1 cellular context compared by ENCODE assay signal in the genomic region with DNA sequence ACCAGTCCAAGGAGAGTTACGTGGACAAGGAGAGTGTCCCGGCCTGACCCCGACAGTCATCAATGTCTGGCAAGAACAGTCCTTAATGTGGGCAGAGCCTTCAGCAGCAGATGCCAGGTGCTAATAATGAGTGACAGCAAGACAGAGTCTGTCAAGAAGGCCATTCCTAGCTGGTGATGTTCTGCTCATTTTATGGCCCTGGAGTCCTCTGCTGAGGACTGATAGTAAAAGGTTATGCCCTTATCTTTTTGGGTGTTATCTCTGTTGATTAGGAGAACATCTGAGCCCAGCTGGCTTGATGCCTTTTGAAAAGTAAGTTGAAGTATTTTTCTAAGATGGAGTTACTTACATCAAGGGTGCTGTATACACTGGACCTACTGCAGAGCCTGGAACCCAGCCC.
TF ChIP-seq lines count a peak whose summit lies in the region.

No MANE protein-coding gene starts in this region.

TF ChIP-seq in K562, 482 proteins besides CTCF, POLR2A, EP300 and RAD21 (continued from another document and continues in another):
- TF ChIP-seq ZNF311 (CRISPR knock-in tag; IDR thresholded peaks at IDR 0.05) (no peak), NCOA2 (IDR thresholded peaks at IDR 0.05; ENCODE audit: partially characterized antibody in 2 of 2) (no peak), E2F3 (CRISPR knock-in tag; IDR thresholded peaks at IDR 0.05) (no peak), U2AF2 (optimal IDR thresholded peaks at IDR 0.05; ENCODE audit: low read depth, low read length) (no peak), MCM3 (IDR thresholded peaks at IDR 0.05) (no peak), ILF3 (IDR thresholded peaks at IDR 0.05; ENCODE audit: borderline replicate concordance) (no peak), EWSR1 (IDR thresholded peaks at IDR 0.05; ENCODE audit: borderline replicate concordance, low read depth, partially characterized antibody) (no peak), SIN3B (IDR thresholded peaks at IDR 0.05; ENCODE audit: low read depth) (no peak), KDM4B (IDR thresholded peaks at IDR 0.05; ENCODE audit: borderline replicate concordance in 2 of 2, low read depth in 1 of 2) (no peak), TRIM28 (IDR thresholded peaks at IDR 0.05) (no peak), DACH1 (IDR thresholded peaks at IDR 0.05; ENCODE audit: partially characterized antibody) (no peak), ZNF507 (tag; conservative IDR thresholded peaks at IDR 0.05) (no peak), NUFIP1 (IDR thresholded peaks at IDR 0.05; ENCODE audit: partially characterized antibody) (no peak), ZNF77 (CRISPR knock-in tag; IDR thresholded peaks at IDR 0.05) (no peak), KAT7 (CRISPR knock-in tag; IDR thresholded peaks at IDR 0.05; ENCODE audit: borderline replicate concordance) (no peak), MTA2 (IDR thresholded peaks at IDR 0.05; ENCODE audit: low read depth) (peak; percentile 25; the same call in 1 of the 2 replicates), CBX2 (IDR thresholded peaks at IDR 0.05; ENCODE audit: insufficient read depth, low read length, poor library complexity, severe bottlenecking) (no peak), ZC3H4 (CRISPR knock-in tag; IDR thresholded peaks at IDR 0.05; ENCODE audit: borderline replicate concordance) (no peak), ZNF780A (CRISPR knock-in tag; IDR thresholded peaks at IDR 0.05) (no peak), ZNF140 (CRISPR knock-in tag; IDR thresholded peaks at IDR 0.05) (no peak), SREBF2 (CRISPR knock-in tag; IDR thresholded peaks at IDR 0.05) (no peak), TCF7L2 (IDR thresholded peaks at IDR 0.05; ENCODE audit: low read depth, low read length) (no peak), ZNF583 (CRISPR knock-in tag; IDR thresholded peaks at IDR 0.05) (peak; percentile 78; the same call in 1 of the 2 replicates), EGR1 (conservative IDR thresholded peaks at IDR 0.05) (no peak), NCOR1 (IDR thresholded peaks at IDR 0.05) (peak; percentile 32; the same call in 1 of the 2 replicates), ZNF212 (CRISPR knock-in tag; IDR thresholded peaks at IDR 0.05) (no peak), DMBX1 (CRISPR knock-in tag; IDR thresholded peaks at IDR 0.05; ENCODE audit: borderline replicate concordance) (no peak), ATF7 (IDR thresholded peaks at IDR 0.05) (no peak), SLC30A9 (CRISPR knock-in tag; IDR thresholded peaks at IDR 0.05) (no peak), ZFX (CRISPR knock-in tag; IDR thresholded peaks at IDR 0.05) (no peak), NCOA1 (IDR thresholded peaks at IDR 0.05; ENCODE audit: low read depth) (no peak), MTA1 (IDR thresholded peaks at IDR 0.05; ENCODE audit: borderline replicate concordance) (no peak), ELF1 (tag; IDR thresholded peaks at IDR 0.05) (no peak), HDAC6 (IDR thresholded peaks at IDR 0.05; ENCODE audit: low read depth, low read length) (no peak), ZNF766 (CRISPR knock-in tag; conservative IDR thresholded peaks at IDR 0.05) (peak; percentile 73), SAP30 (IDR thresholded peaks at IDR 0.05; ENCODE audit: borderline replicate concordance, insufficient read depth, low read depth, low read length, poor library complexity, severe bottlenecking) (no peak), KLF1 (tag; IDR thresholded peaks at IDR 0.05) (no peak), ZEB2 (IDR thresholded peaks at IDR 0.05) (no peak)
- TF ChIP-seq, protein P1, sequence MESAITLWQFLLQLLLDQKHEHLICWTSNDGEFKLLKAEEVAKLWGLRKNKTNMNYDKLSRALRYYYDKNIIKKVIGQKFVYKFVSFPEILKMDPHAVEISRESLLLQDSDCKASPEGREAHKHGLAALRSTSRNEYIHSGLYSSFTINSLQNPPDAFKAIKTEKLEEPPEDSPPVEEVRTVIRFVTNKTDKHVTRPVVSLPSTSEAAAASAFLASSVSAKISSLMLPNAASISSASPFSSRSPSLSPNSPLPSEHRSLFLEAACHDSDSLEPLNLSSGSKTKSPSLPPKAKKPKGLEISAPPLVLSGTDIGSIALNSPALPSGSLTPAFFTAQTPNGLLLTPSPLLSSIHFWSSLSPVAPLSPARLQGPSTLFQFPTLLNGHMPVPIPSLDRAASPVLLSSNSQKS (CRISPR knock-in tag; IDR thresholded peaks at IDR 0.05), result no peak
- TF ChIP-seq, protein P2, sequence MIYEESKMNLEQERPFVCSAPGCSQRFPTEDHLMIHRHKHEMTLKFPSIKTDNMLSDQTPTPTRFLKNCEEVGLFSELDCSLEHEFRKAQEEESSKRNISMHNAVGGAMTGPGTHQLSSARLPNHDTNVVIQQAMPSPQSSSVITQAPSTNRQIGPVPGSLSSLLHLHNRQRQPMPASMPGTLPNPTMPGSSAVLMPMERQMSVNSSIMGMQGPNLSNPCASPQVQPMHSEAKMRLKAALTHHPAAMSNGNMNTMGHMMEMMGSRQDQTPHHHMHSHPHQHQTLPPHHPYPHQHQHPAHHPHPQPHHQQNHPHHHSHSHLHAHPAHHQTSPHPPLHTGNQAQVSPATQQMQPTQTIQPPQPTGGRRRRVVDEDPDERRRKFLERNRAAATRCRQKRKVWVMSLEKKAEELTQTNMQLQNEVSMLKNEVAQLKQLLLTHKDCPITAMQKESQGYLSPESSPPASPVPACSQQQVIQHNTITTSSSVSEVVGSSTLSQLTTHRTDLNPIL (CRISPR knock-in tag; IDR thresholded peaks at IDR 0.05), result no peak
- TF ChIP-seq, protein P3, sequence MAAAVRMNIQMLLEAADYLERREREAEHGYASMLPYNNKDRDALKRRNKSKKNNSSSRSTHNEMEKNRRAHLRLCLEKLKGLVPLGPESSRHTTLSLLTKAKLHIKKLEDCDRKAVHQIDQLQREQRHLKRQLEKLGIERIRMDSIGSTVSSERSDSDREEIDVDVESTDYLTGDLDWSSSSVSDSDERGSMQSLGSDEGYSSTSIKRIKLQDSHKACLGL (CRISPR knock-in tag; IDR thresholded peaks at IDR 0.05; ENCODE audit: borderline replicate concordance, poor library complexity, severe bottlenecking), result no peak
- TF ChIP-seq, protein P4, sequence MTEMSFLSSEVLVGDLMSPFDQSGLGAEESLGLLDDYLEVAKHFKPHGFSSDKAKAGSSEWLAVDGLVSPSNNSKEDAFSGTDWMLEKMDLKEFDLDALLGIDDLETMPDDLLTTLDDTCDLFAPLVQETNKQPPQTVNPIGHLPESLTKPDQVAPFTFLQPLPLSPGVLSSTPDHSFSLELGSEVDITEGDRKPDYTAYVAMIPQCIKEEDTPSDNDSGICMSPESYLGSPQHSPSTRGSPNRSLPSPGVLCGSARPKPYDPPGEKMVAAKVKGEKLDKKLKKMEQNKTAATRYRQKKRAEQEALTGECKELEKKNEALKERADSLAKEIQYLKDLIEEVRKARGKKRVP (CRISPR knock-in tag; IDR thresholded peaks at IDR 0.05), result no peak
- TF ChIP-seq, protein P5, sequence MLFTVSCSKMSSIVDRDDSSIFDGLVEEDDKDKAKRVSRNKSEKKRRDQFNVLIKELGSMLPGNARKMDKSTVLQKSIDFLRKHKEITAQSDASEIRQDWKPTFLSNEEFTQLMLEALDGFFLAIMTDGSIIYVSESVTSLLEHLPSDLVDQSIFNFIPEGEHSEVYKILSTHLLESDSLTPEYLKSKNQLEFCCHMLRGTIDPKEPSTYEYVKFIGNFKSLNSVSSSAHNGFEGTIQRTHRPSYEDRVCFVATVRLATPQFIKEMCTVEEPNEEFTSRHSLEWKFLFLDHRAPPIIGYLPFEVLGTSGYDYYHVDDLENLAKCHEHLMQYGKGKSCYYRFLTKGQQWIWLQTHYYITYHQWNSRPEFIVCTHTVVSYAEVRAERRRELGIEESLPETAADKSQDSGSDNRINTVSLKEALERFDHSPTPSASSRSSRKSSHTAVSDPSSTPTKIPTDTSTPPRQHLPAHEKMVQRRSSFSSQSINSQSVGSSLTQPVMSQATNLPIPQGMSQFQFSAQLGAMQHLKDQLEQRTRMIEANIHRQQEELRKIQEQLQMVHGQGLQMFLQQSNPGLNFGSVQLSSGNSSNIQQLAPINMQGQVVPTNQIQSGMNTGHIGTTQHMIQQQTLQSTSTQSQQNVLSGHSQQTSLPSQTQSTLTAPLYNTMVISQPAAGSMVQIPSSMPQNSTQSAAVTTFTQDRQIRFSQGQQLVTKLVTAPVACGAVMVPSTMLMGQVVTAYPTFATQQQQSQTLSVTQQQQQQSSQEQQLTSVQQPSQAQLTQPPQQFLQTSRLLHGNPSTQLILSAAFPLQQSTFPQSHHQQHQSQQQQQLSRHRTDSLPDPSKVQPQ (CRISPR knock-in tag; IDR thresholded peaks at IDR 0.05; ENCODE audit: borderline replicate concordance), result no peak
- TF ChIP-seq, protein P6, sequence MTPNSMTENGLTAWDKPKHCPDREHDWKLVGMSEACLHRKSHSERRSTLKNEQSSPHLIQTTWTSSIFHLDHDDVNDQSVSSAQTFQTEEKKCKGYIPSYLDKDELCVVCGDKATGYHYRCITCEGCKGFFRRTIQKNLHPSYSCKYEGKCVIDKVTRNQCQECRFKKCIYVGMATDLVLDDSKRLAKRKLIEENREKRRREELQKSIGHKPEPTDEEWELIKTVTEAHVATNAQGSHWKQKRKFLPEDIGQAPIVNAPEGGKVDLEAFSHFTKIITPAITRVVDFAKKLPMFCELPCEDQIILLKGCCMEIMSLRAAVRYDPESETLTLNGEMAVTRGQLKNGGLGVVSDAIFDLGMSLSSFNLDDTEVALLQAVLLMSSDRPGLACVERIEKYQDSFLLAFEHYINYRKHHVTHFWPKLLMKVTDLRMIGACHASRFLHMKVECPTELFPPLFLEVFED (CRISPR knock-in tag; conservative IDR thresholded peaks at IDR 0.05), result no peak
- TF ChIP-seq, protein P7, sequence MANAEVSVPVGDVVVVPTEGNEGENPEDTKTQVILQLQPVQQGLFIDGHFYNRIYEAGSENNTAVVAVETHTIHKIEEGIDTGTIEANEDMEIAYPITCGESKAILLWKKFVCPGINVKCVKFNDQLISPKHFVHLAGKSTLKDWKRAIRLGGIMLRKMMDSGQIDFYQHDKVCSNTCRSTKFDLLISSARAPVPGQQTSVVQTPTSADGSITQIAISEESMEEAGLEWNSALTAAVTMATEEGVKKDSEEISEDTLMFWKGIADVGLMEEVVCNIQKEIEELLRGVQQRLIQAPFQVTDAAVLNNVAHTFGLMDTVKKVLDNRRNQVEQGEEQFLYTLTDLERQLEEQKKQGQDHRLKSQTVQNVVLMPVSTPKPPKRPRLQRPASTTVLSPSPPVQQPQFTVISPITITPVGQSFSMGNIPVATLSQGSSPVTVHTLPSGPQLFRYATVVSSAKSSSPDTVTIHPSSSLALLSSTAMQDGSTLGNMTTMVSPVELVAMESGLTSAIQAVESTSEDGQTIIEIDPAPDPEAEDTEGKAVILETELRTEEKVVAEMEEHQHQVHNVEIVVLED (CRISPR knock-in tag; IDR thresholded peaks at IDR 0.05), result no peak
- TF ChIP-seq, protein P8, sequence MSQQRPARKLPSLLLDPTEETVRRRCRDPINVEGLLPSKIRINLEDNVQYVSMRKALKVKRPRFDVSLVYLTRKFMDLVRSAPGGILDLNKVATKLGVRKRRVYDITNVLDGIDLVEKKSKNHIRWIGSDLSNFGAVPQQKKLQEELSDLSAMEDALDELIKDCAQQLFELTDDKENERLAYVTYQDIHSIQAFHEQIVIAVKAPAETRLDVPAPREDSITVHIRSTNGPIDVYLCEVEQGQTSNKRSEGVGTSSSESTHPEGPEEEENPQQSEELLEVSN (IDR thresholded peaks at IDR 0.05; ENCODE audit: borderline replicate concordance in 1 of 2, extremely low read depth in 1 of 2, insufficient read depth in 1 of 2, insufficient read length in 1 of 2, low read depth in 1 of 2, low read length in 1 of 2, poor library complexity in 1 of 2, severe bottlenecking in 1 of 2), result no peak
- TF ChIP-seq, protein P9, sequence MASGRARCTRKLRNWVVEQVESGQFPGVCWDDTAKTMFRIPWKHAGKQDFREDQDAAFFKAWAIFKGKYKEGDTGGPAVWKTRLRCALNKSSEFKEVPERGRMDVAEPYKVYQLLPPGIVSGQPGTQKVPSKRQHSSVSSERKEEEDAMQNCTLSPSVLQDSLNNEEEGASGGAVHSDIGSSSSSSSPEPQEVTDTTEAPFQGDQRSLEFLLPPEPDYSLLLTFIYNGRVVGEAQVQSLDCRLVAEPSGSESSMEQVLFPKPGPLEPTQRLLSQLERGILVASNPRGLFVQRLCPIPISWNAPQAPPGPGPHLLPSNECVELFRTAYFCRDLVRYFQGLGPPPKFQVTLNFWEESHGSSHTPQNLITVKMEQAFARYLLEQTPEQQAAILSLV (tag; IDR thresholded peaks at IDR 0.05), result no peak
- TF ChIP-seq, protein P10, sequence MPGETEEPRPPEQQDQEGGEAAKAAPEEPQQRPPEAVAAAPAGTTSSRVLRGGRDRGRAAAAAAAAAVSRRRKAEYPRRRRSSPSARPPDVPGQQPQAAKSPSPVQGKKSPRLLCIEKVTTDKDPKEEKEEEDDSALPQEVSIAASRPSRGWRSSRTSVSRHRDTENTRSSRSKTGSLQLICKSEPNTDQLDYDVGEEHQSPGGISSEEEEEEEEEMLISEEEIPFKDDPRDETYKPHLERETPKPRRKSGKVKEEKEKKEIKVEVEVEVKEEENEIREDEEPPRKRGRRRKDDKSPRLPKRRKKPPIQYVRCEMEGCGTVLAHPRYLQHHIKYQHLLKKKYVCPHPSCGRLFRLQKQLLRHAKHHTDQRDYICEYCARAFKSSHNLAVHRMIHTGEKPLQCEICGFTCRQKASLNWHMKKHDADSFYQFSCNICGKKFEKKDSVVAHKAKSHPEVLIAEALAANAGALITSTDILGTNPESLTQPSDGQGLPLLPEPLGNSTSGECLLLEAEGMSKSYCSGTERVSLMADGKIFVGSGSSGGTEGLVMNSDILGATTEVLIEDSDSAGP (CRISPR knock-in tag; IDR thresholded peaks at IDR 0.05), result no peak
- TF ChIP-seq, protein P11, sequence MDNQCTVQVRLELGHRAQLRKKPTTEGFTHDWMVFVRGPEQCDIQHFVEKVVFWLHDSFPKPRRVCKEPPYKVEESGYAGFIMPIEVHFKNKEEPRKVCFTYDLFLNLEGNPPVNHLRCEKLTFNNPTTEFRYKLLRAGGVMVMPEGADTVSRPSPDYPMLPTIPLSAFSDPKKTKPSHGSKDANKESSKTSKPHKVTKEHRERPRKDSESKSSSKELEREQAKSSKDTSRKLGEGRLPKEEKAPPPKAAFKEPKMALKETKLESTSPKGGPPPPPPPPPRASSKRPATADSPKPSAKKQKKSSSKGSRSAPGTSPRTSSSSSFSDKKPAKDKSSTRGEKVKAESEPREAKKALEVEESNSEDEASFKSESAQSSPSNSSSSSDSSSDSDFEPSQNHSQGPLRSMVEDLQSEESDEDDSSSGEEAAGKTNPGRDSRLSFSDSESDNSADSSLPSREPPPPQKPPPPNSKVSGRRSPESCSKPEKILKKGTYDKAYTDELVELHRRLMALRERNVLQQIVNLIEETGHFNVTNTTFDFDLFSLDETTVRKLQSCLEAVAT (IDR thresholded peaks at IDR 0.05), result no peak
- TF ChIP-seq, protein P12, sequence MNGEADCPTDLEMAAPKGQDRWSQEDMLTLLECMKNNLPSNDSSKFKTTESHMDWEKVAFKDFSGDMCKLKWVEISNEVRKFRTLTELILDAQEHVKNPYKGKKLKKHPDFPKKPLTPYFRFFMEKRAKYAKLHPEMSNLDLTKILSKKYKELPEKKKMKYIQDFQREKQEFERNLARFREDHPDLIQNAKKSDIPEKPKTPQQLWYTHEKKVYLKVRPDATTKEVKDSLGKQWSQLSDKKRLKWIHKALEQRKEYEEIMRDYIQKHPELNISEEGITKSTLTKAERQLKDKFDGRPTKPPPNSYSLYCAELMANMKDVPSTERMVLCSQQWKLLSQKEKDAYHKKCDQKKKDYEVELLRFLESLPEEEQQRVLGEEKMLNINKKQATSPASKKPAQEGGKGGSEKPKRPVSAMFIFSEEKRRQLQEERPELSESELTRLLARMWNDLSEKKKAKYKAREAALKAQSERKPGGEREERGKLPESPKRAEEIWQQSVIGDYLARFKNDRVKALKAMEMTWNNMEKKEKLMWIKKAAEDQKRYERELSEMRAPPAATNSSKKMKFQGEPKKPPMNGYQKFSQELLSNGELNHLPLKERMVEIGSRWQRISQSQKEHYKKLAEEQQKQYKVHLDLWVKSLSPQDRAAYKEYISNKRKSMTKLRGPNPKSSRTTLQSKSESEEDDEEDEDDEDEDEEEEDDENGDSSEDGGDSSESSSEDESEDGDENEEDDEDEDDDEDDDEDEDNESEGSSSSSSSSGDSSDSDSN (IDR thresholded peaks at IDR 0.05; ENCODE audit: borderline replicate concordance in 1 of 2, low read depth in 2 of 2, low read length in 2 of 2), result no peak
